Comparison of ENCODE assay signal across 1 cellular context in the genomic region with DNA sequence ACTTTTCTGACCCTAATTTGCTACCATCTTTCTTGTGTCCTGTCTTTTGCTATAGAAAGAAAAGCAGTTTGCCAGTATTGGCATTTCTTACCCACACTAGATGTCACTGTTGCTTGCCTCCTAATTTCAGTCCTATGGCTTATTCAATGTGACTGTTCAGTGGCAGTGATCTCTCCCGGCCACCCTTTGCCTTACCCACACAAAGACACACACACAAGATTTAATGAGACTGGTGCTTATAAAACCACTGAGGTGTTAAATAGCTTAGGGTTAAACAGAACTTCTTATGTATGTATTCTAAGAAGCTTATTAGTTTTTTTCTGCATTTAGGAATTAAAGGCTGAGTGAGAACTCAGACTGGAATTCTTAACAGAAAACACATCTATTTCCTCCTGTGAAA.
TF ChIP-seq lines count a peak whose summit lies in the region.

No MANE protein-coding gene starts in this region.

TF ChIP-seq in IMR-90, 13 proteins besides CTCF, POLR2A, EP300 and RAD21:
- TF ChIP-seq RFX5 (IDR thresholded peaks at IDR 0.05; ENCODE audit: low read depth, low read length) (no peak), SMC3 (IDR thresholded peaks at IDR 0.05; ENCODE audit: low read depth, low read length) (peak; percentile 56)
